ENCODE assay signal across 6 cellular contexts in genomic region chr2:49798570-49798969, GRCh38.
"Had no signal": no experiment of that assay in that cellular context is flagged by ENCODE, and none has a peak within 500 bp of the region (broad histone marks: within the 10 kb centered on the region; RNA-seq: fewer than 3 reads in every experiment).

No MANE protein-coding gene starts in this region.

- FAIRE-seq: HepG2 had no signal

- DNase-seq: GM23248, GOT3, H7, HFFc6, KBM-7 had no signal
